In the genomic region with DNA sequence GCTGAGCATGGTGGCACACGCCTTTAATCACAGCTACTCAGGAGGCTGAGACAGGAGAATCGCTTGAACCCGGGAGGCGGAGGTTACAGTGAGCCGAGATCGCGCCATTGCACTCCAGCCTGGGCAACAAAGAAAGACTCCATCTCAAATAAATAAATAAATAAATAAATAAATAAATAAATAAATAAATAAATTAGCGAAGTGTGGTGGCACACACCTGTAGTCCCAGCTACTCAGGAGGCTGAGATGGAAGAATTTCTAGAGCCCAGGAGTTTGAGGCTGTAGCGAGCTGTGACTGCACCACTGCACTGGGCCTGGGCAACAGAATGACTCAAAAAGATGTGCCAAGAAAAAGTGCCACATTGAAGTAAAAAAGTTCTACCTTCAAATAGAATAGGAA, we compare ENCODE assay signal across 18 cellular contexts. TPM values are rescaled to one million over a fixed set of nuclear protein-coding genes. Genes with fewer than 3 reads are reported as not detected.
"Had no signal": no experiment of that assay in that cellular context is flagged by ENCODE, and none has a peak within 500 bp of the region (broad histone marks: within the 10 kb centered on the region; RNA-seq: fewer than 3 reads in every experiment).

No MANE protein-coding gene starts in this region.

RNA-seq across cellular contexts. Expression of a gene that starts 57.0 kb away (rescaled TPM):
- total RNA-seq: colonic mucosa, dermis microvascular lymphatic vessel endothelial cell, esophagus mucosa, esophagus squamous epithelium, glomerular endothelial cell, heart right ventricle, kidney epithelial cell, left cardiac atrium, left lung, left ventricle myocardium superior, lower leg skin, lower lobe of right lung, lung microvascular endothelial cell, mesenteric fat pad, mesothelial cell of epicardium, mucosa of descending colon, myocyte had no signal
- polyA plus RNA-seq: heart right ventricle, keratinocyte had no signal
